24 cellular contexts compared by ENCODE assay signal in genomic region chr3:120481056-120481455, GRCh38.
"Had no signal": no experiment of that assay in that cellular context is flagged by ENCODE, and none has a peak within 500 bp of the region (broad histone marks: within the 10 kb centered on the region; RNA-seq: fewer than 3 reads in every experiment).

No MANE protein-coding gene starts in this region.

- ATAC-seq: activated CD4-positive, CD25-positive, alpha-beta regulatory T cell treated with anti-CD3 and anti-CD28 coated beads, Interleukin-2, amount 50 U/mL, for 24 hours; activated CD8-positive, alpha-beta T cell treated with anti-CD3 and anti-CD28 coated beads, Interleukin-2, amount 10 ng/mL, durations not matched to agents 7 days and 5 days; Panc1; Right ventricle myocardium inferior had no signal

- DNase-seq: activated CD4-positive, alpha-beta T cell treated with anti-CD3 and anti-CD28 coated beads for 4 hours; activated CD8-positive, alpha-beta memory T cell treated with anti-CD3 and anti-CD28 coated beads, Interleukin-2, amount 50 U/mL, for 48 hours; activated CD8-positive, alpha-beta T cell treated with anti-CD3 and anti-CD28 coated beads, Interleukin-2, amount 10 ng/mL, durations not matched to agents 7 days and 5 days; activated naive CD4-positive, alpha-beta T cell treated with anti-CD3 and anti-CD28 coated beads, Interleukin-2, amount 50 U/mL, for 16 hours; activated naive CD8-positive, alpha-beta T cell treated with anti-CD3 and anti-CD28 coated beads, Interleukin-2, amount 10 ng/mL, durations not matched to agents 7 days and 5 days; activated T-cell treated with anti-CD3 and anti-CD28 coated beads, Interleukin-2, amount 50 U/mL, for 1 hour; adrenal gland; aorta; central memory CD4-positive, alpha-beta T cell; KG1; NCI-H1092; NCI-H1417; NCI-H2029; NCI-H2107; NCI-H2171 treated with DMSO at 0.1 percent for 48 hours; NCI-H345; NCI-H510A; NCI-H526 treated with DMSO at 0.1 percent for 48 hours; NCI-H82; RPMI8226; T-helper 1 cell had no signal
